Comparison of ENCODE assay signal across 1 cellular context in the genomic region with DNA sequence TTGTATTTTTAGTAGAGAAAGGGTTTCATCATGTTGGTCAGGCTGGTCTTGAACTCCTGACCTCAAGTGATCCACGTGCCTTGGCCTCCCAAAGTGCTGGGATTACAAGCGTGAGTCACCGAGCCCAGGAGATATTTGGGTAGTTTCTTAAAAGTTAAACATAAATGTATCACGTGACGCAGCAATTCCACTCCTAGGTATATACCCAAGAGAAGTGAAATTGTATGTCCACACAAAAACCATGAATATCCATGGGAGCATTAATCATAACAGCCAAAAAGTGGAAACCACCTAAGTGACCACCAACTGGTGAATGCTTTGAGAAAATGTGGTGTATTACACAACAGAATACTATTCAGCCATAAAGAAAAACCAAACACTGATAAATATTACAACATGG.
TF ChIP-seq lines count a peak whose summit lies in the region.

No MANE protein-coding gene starts in this region.

TF ChIP-seq in K562, 482 proteins besides CTCF, POLR2A, EP300 and RAD21 (continued from another document and continues in another):
- TF ChIP-seq, protein P1, sequence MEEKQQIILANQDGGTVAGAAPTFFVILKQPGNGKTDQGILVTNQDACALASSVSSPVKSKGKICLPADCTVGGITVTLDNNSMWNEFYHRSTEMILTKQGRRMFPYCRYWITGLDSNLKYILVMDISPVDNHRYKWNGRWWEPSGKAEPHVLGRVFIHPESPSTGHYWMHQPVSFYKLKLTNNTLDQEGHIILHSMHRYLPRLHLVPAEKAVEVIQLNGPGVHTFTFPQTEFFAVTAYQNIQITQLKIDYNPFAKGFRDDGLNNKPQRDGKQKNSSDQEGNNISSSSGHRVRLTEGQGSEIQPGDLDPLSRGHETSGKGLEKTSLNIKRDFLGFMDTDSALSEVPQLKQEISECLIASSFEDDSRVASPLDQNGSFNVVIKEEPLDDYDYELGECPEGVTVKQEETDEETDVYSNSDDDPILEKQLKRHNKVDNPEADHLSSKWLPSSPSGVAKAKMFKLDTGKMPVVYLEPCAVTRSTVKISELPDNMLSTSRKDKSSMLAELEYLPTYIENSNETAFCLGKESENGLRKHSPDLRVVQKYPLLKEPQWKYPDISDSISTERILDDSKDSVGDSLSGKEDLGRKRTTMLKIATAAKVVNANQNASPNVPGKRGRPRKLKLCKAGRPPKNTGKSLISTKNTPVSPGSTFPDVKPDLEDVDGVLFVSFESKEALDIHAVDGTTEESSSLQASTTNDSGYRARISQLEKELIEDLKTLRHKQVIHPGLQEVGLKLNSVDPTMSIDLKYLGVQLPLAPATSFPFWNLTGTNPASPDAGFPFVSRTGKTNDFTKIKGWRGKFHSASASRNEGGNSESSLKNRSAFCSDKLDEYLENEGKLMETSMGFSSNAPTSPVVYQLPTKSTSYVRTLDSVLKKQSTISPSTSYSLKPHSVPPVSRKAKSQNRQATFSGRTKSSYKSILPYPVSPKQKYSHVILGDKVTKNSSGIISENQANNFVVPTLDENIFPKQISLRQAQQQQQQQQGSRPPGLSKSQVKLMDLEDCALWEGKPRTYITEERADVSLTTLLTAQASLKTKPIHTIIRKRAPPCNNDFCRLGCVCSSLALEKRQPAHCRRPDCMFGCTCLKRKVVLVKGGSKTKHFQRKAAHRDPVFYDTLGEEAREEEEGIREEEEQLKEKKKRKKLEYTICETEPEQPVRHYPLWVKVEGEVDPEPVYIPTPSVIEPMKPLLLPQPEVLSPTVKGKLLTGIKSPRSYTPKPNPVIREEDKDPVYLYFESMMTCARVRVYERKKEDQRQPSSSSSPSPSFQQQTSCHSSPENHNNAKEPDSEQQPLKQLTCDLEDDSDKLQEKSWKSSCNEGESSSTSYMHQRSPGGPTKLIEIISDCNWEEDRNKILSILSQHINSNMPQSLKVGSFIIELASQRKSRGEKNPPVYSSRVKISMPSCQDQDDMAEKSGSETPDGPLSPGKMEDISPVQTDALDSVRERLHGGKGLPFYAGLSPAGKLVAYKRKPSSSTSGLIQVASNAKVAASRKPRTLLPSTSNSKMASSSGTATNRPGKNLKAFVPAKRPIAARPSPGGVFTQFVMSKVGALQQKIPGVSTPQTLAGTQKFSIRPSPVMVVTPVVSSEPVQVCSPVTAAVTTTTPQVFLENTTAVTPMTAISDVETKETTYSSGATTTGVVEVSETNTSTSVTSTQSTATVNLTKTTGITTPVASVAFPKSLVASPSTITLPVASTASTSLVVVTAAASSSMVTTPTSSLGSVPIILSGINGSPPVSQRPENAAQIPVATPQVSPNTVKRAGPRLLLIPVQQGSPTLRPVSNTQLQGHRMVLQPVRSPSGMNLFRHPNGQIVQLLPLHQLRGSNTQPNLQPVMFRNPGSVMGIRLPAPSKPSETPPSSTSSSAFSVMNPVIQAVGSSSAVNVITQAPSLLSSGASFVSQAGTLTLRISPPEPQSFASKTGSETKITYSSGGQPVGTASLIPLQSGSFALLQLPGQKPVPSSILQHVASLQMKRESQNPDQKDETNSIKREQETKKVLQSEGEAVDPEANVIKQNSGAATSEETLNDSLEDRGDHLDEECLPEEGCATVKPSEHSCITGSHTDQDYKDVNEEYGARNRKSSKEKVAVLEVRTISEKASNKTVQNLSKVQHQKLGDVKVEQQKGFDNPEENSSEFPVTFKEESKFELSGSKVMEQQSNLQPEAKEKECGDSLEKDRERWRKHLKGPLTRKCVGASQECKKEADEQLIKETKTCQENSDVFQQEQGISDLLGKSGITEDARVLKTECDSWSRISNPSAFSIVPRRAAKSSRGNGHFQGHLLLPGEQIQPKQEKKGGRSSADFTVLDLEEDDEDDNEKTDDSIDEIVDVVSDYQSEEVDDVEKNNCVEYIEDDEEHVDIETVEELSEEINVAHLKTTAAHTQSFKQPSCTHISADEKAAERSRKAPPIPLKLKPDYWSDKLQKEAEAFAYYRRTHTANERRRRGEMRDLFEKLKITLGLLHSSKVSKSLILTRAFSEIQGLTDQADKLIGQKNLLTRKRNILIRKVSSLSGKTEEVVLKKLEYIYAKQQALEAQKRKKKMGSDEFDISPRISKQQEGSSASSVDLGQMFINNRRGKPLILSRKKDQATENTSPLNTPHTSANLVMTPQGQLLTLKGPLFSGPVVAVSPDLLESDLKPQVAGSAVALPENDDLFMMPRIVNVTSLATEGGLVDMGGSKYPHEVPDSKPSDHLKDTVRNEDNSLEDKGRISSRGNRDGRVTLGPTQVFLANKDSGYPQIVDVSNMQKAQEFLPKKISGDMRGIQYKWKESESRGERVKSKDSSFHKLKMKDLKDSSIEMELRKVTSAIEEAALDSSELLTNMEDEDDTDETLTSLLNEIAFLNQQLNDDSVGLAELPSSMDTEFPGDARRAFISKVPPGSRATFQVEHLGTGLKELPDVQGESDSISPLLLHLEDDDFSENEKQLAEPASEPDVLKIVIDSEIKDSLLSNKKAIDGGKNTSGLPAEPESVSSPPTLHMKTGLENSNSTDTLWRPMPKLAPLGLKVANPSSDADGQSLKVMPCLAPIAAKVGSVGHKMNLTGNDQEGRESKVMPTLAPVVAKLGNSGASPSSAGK (IDR thresholded peaks at IDR 0.05), result peak; percentile 86
- no peak for TF ChIP-seq NR2F6 (CRISPR knock-in tag; IDR thresholded peaks at IDR 0.05)
- no peak for TF ChIP-seq CSDE1 (IDR thresholded peaks at IDR 0.05)
- TF ChIP-seq SMAD2 (IDR thresholded peaks at IDR 0.05; ENCODE audit: low read depth, low read length), result no peak
- no peak for TF ChIP-seq ETV5 (CRISPR knock-in tag; IDR thresholded peaks at IDR 0.05; ENCODE audit: low read depth)
- TF ChIP-seq, protein P2, sequence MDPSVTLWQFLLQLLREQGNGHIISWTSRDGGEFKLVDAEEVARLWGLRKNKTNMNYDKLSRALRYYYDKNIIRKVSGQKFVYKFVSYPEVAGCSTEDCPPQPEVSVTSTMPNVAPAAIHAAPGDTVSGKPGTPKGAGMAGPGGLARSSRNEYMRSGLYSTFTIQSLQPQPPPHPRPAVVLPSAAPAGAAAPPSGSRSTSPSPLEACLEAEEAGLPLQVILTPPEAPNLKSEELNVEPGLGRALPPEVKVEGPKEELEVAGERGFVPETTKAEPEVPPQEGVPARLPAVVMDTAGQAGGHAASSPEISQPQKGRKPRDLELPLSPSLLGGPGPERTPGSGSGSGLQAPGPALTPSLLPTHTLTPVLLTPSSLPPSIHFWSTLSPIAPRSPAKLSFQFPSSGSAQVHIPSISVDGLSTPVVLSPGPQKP (CRISPR knock-in tag; IDR thresholded peaks at IDR 0.05), result no peak
- TF ChIP-seq GABPB1 (CRISPR knock-in tag; IDR thresholded peaks at IDR 0.05), result no peak
- peak; percentile 32; the same call in 1 of the 2 replicates for TF ChIP-seq EP400 (IDR thresholded peaks at IDR 0.05)
- no peak for TF ChIP-seq ZNF232 (CRISPR knock-in tag; IDR thresholded peaks at IDR 0.05)
- TF ChIP-seq ZNF184 (CRISPR knock-in tag; IDR thresholded peaks at IDR 0.05), result no peak
- TF ChIP-seq, protein P3, sequence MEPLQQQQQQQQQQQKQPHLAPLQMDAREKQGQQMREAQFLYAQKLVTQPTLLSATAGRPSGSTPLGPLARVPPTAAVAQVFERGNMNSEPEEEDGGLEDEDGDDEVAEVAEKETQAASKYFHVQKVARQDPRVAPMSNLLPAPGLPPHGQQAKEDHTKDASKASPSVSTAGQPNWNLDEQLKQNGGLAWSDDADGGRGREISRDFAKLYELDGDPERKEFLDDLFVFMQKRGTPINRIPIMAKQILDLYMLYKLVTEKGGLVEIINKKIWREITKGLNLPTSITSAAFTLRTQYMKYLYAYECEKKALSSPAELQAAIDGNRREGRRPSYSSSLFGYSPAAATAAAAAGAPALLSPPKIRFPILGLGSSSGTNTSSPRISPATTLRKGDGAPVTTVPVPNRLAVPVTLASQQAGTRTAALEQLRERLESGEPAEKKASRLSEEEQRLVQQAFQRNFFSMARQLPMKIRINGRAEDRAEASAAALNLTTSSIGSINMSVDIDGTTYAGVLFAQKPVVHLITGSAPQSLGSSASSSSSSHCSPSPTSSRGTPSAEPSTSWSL (CRISPR knock-in tag; IDR thresholded peaks at IDR 0.05; ENCODE audit: borderline replicate concordance), result no peak
- TF ChIP-seq NCOR1 (IDR thresholded peaks at IDR 0.05), result no peak
- TF ChIP-seq HMG20B (CRISPR knock-in tag; IDR thresholded peaks at IDR 0.05), result no peak
- no peak for TF ChIP-seq ZSCAN29 (IDR thresholded peaks at IDR 0.05)
- peak; percentile 22 for TF ChIP-seq NUFIP1 (IDR thresholded peaks at IDR 0.05; ENCODE audit: partially characterized antibody)
- no peak for TF ChIP-seq HDAC8 (tag; IDR thresholded peaks at IDR 0.05)
- TF ChIP-seq NFE2 (IDR thresholded peaks at IDR 0.05; ENCODE audit: low read depth), result 0 out of 2 replicates have a peak, but pooled peaks have one; percentile 9
- no peak for TF ChIP-seq POLR3G (IDR thresholded peaks at IDR 0.05; ENCODE audit: extremely low read depth, insufficient read length, insufficient replicate concordance)
- TF ChIP-seq, protein P4, sequence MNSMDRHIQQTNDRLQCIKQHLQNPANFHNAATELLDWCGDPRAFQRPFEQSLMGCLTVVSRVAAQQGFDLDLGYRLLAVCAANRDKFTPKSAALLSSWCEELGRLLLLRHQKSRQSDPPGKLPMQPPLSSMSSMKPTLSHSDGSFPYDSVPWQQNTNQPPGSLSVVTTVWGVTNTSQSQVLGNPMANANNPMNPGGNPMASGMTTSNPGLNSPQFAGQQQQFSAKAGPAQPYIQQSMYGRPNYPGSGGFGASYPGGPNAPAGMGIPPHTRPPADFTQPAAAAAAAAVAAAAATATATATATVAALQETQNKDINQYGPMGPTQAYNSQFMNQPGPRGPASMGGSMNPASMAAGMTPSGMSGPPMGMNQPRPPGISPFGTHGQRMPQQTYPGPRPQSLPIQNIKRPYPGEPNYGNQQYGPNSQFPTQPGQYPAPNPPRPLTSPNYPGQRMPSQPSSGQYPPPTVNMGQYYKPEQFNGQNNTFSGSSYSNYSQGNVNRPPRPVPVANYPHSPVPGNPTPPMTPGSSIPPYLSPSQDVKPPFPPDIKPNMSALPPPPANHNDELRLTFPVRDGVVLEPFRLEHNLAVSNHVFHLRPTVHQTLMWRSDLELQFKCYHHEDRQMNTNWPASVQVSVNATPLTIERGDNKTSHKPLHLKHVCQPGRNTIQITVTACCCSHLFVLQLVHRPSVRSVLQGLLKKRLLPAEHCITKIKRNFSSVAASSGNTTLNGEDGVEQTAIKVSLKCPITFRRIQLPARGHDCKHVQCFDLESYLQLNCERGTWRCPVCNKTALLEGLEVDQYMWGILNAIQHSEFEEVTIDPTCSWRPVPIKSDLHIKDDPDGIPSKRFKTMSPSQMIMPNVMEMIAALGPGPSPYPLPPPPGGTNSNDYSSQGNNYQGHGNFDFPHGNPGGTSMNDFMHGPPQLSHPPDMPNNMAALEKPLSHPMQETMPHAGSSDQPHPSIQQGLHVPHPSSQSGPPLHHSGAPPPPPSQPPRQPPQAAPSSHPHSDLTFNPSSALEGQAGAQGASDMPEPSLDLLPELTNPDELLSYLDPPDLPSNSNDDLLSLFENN (IDR thresholded peaks at IDR 0.05; ENCODE audit: low read depth in 2 of 2, low read length in 2 of 2), result no peak
- no peak for TF ChIP-seq ZBTB17 (CRISPR knock-in tag; IDR thresholded peaks at IDR 0.05)
- no peak for TF ChIP-seq ARNT (IDR thresholded peaks at IDR 0.05)
- TF ChIP-seq, protein P5, sequence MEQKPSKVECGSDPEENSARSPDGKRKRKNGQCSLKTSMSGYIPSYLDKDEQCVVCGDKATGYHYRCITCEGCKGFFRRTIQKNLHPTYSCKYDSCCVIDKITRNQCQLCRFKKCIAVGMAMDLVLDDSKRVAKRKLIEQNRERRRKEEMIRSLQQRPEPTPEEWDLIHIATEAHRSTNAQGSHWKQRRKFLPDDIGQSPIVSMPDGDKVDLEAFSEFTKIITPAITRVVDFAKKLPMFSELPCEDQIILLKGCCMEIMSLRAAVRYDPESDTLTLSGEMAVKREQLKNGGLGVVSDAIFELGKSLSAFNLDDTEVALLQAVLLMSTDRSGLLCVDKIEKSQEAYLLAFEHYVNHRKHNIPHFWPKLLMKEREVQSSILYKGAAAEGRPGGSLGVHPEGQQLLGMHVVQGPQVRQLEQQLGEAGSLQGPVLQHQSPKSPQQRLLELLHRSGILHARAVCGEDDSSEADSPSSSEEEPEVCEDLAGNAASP (IDR thresholded peaks at IDR 0.05), result no peak
- TF ChIP-seq SAFB (IDR thresholded peaks at IDR 0.05; ENCODE audit: borderline replicate concordance, low read depth, low read length), result no peak
- TF ChIP-seq, protein P6, sequence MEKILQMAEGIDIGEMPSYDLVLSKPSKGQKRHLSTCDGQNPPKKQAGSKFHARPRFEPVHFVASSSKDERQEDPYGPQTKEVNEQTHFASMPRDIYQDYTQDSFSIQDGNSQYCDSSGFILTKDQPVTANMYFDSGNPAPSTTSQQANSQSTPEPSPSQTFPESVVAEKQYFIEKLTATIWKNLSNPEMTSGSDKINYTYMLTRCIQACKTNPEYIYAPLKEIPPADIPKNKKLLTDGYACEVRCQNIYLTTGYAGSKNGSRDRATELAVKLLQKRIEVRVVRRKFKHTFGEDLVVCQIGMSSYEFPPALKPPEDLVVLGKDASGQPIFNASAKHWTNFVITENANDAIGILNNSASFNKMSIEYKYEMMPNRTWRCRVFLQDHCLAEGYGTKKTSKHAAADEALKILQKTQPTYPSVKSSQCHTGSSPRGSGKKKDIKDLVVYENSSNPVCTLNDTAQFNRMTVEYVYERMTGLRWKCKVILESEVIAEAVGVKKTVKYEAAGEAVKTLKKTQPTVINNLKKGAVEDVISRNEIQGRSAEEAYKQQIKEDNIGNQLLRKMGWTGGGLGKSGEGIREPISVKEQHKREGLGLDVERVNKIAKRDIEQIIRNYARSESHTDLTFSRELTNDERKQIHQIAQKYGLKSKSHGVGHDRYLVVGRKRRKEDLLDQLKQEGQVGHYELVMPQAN (IDR thresholded peaks at IDR 0.05; ENCODE audit: borderline replicate concordance), result peak; percentile 16; the same call in 1 of the 2 replicates
- no peak; the same call in 1 of the 2 replicates for TF ChIP-seq ESRRA (IDR thresholded peaks at IDR 0.05; ENCODE audit: borderline replicate concordance, low read depth)
- TF ChIP-seq PTRF (tag; IDR thresholded peaks at IDR 0.05), result no peak
- no peak for TF ChIP-seq ZKSCAN3 (CRISPR knock-in tag; IDR thresholded peaks at IDR 0.05)
- no peak for TF ChIP-seq KLF13 (tag; IDR thresholded peaks at IDR 0.05; ENCODE audit: borderline replicate concordance, low read depth)
- no peak for TF ChIP-seq ZNF695 (CRISPR knock-in tag; IDR thresholded peaks at IDR 0.05)
- no peak for TF ChIP-seq BCL6 (CRISPR knock-in tag; IDR thresholded peaks at IDR 0.05)
- TF ChIP-seq, protein P7, sequence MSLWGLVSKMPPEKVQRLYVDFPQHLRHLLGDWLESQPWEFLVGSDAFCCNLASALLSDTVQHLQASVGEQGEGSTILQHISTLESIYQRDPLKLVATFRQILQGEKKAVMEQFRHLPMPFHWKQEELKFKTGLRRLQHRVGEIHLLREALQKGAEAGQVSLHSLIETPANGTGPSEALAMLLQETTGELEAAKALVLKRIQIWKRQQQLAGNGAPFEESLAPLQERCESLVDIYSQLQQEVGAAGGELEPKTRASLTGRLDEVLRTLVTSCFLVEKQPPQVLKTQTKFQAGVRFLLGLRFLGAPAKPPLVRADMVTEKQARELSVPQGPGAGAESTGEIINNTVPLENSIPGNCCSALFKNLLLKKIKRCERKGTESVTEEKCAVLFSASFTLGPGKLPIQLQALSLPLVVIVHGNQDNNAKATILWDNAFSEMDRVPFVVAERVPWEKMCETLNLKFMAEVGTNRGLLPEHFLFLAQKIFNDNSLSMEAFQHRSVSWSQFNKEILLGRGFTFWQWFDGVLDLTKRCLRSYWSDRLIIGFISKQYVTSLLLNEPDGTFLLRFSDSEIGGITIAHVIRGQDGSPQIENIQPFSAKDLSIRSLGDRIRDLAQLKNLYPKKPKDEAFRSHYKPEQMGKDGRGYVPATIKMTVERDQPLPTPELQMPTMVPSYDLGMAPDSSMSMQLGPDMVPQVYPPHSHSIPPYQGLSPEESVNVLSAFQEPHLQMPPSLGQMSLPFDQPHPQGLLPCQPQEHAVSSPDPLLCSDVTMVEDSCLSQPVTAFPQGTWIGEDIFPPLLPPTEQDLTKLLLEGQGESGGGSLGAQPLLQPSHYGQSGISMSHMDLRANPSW (CRISPR knock-in tag; IDR thresholded peaks at IDR 0.05), result no peak
- TF ChIP-seq TAL1 (IDR thresholded peaks at IDR 0.05), result no peak
